11 cellular contexts compared by ENCODE assay signal in the genomic region with DNA sequence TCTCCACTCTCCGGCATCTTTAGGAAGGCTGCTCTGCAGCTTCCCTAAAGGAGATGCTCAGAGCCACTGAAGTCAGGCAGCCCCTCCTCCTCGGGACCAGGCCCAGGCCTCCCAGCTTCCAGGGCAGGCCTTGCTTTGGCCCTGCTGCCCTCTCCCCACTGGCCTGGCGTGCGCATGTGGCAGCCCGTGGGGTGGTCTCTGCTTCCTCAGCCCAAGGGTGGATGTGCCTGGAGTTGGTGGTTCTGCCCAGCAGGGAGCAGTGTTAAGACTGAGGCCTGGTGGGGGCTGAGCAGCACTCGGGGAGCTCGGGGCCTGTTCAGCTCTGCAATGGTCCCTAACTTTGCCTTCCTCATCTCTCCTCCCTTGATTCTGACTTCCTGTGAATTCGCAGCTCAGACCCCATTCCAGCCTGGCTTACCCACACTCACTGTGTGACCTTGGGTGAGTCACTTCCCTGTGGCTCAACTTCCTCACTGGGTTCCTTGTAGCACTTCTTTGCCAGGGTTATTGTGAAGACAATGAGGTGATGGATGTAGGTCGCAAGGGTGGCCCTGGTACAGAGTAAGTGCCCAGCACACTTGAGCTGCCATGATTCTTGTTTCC.
A peak's percentile ranks its signal among the peaks of the same experiment; 100 is the strongest.
DNase-seq lines count a peak whose midpoint lies in the region; ATAC-seq, FAIRE-seq and TF ChIP-seq lines count a peak whose summit lies in the region.
"Had no signal": no experiment of that assay in that cellular context is flagged by ENCODE, and none has a peak within 500 bp of the region (broad histone marks: within the 10 kb centered on the region; RNA-seq: fewer than 3 reads in every experiment).

No MANE protein-coding gene starts in this region.

- no peak for TF ChIP-seq CTCF in CD14-positive monocyte (IDR thresholded peaks at IDR 0.05)
- 0 out of 6 replicates have a peak, but pooled peaks of 2 of the 3 experiments have one; percentile 2 to 12 for TF ChIP-seq CTCF in GM12878 (IDR thresholded peaks at IDR 0.05 in 2 of 3, conservative IDR thresholded peaks at IDR 0.05 in 1 of 3; ENCODE audit: control insufficient read depth in 2 of 3, extremely low read depth in 1 of 3, insufficient read depth in 1 of 3, low read depth in 3 of 3, low read length in 3 of 3)
- no peak for TF ChIP-seq CTCF in left lung (IDR thresholded peaks at IDR 0.05)

- TF ChIP-seq POLR2A in GM12878 (IDR thresholded peaks at IDR 0.05; ENCODE audit: low read depth, low read length), result no peak

- WGBS in GM12878 (ENCODE audit: insufficient coverage, insufficient replicate concordance, low lambda C conversion rate, missing lambda C conversion rate), result 65% methylated on average over 9 of the region's 9 CpGs

- peak; percentile 86 for DNase-seq in CD14-positive monocyte (ENCODE audit: low spot score)
- DNase-seq in HT1080 (ENCODE audit: low read depth), result peak; percentile 85
- DNase-seq in GM12878 (ENCODE audit: low read depth, low spot score), result no peak
- no peak for DNase-seq in left lung
- no peak for DNase-seq in iPS-NIHi11 (ENCODE audit: low spot score)
- DNase-seq in NCI-H345 treated with DMSO at 0.1 percent for 48 hours (lab: John Stamatoyannopoulos, UW; ENCODE audit: unreplicated experiment), result no peak
- DNase-seq: activated CD8-positive, alpha-beta memory T cell treated with anti-CD3 and anti-CD28 coated beads for 24 hours; NCI-H187 had no signal

- CTCF ChIA-PET in GM12878 (lab: Yijun Ruan, JAX), result interaction anchor here (0.8 to 3.3 kb wide), 7 partner anchors 21 to 195 kb away, joined by 3 to 14 read pairs (median 3); no protein-coding TSS in a partner anchor

- TF ChIP-seq EP300 in GM12878 (IDR thresholded peaks at IDR 0.05; ENCODE audit: borderline replicate concordance in 1 of 2, control insufficient read depth in 1 of 2, low read depth in 2 of 2, low read length in 2 of 2), result no peak

- FAIRE-seq in GM12878 (lab: Jason Lieb, UNC), result no peak

- intact Hi-C loops in CD14-positive monocyte (cut with micrococcal nuclease), result no loop called here
- intact Hi-C loops in GM12878 (cut with micrococcal nuclease; ENCODE audit: unreplicated experiment), result no loop called here
- intact Hi-C loops in left lung (cut with DNase I), result no loop called here

- no peak for TF ChIP-seq RAD21 in GM12878 (IDR thresholded peaks at IDR 0.05; ENCODE audit: insufficient read depth, low read depth, low read length)

- no peaks in the 10 kb centered on the region for H4K20me1 ChIP-seq in GM12878 (ENCODE audit: control insufficient read depth, insufficient read depth)

- RAD21 ChIA-PET in GM12878 (lab: Charles Lee; ENCODE audit: unreplicated experiment), result interaction anchor here (0.9 to 1.1 kb wide), 3 partner anchors 31 to 195 kb away, joined by 3 to 4 read pairs (median 4); no protein-coding TSS in a partner anchor

- H3K4me3 ChIP-seq in GM12878, result no peak overlapping the region
- no peak overlapping the region for H3K4me3 ChIP-seq in left lung
- H3K4me3 ChIP-seq: thoracic aorta had no signal

- H3K36me3 ChIP-seq in GM12878 (ENCODE audit: control insufficient read depth in 2 of 2, insufficient read depth in 2 of 2, low read length in 1 of 2) (no peaks in the 10 kb centered on the region), left lung (no peaks in the 10 kb centered on the region)

- SMC1A ChIA-PET in GM12878 (lab: Charles Lee; ENCODE audit: uncharacterized antibody, unreplicated experiment), result interaction anchor here (0.7 to 1.3 kb wide), 3 partner anchors 54 to 151 kb away, joined by 3 to 4 read pairs (median 3); no protein-coding TSS in a partner anchor

- H3K9ac ChIP-seq in GM12878 (ENCODE audit: control insufficient read depth, insufficient read depth, low read length), result no peak overlapping the region

- H3K4me3 Mint-ChIP-seq in CD14-positive monocyte, result peak overlapping the region in 1 of 2 donors; percentile 67

- H3K36me3 Mint-ChIP-seq in CD14-positive monocyte, result peaks cover 0 to 7% of the 10 kb centered on the region in 2 donors

- peaks cover 3 to 7% (median 6%) of the 10 kb centered on the region in 3 donors for H3K27me3 Mint-ChIP-seq in CD14-positive monocyte (ENCODE audit: low read depth in 3 of 3)

- no peak overlapping the region for H3K4me2 ChIP-seq in GM12878 (ENCODE audit: control insufficient read depth, insufficient read depth)

- H3K27me3 ChIP-seq in GM12878 (replicated peaks in 1 of 2; ENCODE audit: control insufficient read depth in 2 of 2, insufficient read depth in 2 of 2, low read length in 1 of 2) (no peaks in the 10 kb centered on the region), left lung (no peaks in the 10 kb centered on the region)

- in situ Hi-C loops in GM12878 (cut with MboI), result no loop called here

- POLR2A ChIA-PET in GM12878 (lab: Charles Lee), result no interaction called here

- BruUV-seq in GM12878 (replicated peaks; lab: Mats Ljungman, UMichigan), result no TSS peak

- H3K9me3 ChIP-seq in GM12878 (replicated peaks; ENCODE audit: control insufficient read depth, insufficient read depth, low read length) (no peaks in the 10 kb centered on the region), left lung (no peaks in the 10 kb centered on the region)
- H3K9me3 ChIP-seq: thoracic aorta had no signal

- peaks cover 3% of the 10 kb centered on the region; the same call in 1 of the 2 replicates for H3K4me1 ChIP-seq in GM12878 (ENCODE audit: control insufficient read depth, insufficient read depth, low read length)
- peaks cover 0 to 26% of the 10 kb centered on the region in 2 donors for H3K4me1 ChIP-seq in left lung

- ATAC-seq in GM12878 (peak; percentile 58), left lung (peak; percentile 34), HG03565 (IDR thresholded peaks at IDR 0.05; ENCODE audit: unreplicated experiment) (no peak), HG02571 (IDR thresholded peaks at IDR 0.05; ENCODE audit: unreplicated experiment) (no peak)

- peak overlapping the region; percentile 14 to 84 (median 48) for H3K27ac Mint-ChIP-seq in CD14-positive monocyte

- peaks cover 30% of the 10 kb centered on the region for H3K4me1 Mint-ChIP-seq in CD14-positive monocyte

- H3K79me2 ChIP-seq in GM12878 (ENCODE audit: control insufficient read depth, insufficient read depth, low read length), result no peaks in the 10 kb centered on the region

- peaks cover 0 to 1% (median 0%) of the 10 kb centered on the region in 7 donors for H3K9me3 Mint-ChIP-seq in CD14-positive monocyte

- no peak overlapping the region for H2AFZ ChIP-seq in GM12878 (ENCODE audit: control insufficient read depth, low read depth, low read length)

- H3K27ac ChIP-seq in GM12878 (ENCODE audit: control insufficient read depth, insufficient read depth) (no peak overlapping the region), left lung (no peak overlapping the region)
- H3K27ac ChIP-seq: thoracic aorta had no signal

TF ChIP-seq in GM12878, 131 proteins besides CTCF, POLR2A, EP300 and RAD21 (continues in another document):
- TF ChIP-seq ZNF622 (IDR thresholded peaks at IDR 0.05) (no peak), SMC3 (IDR thresholded peaks at IDR 0.05; ENCODE audit: borderline replicate concordance, low read length) (no peak), CREB1 (IDR thresholded peaks at IDR 0.05; ENCODE audit: low read depth) (no peak), TARDBP (IDR thresholded peaks at IDR 0.05; ENCODE audit: borderline replicate concordance) (no peak), KLF5 (IDR thresholded peaks at IDR 0.05; ENCODE audit: partially characterized antibody) (no peak), GATAD2B (conservative IDR thresholded peaks at IDR 0.05; ENCODE audit: low read depth) (no peak), RELA (IDR thresholded peaks at IDR 0.05; ENCODE audit: borderline replicate concordance, partially characterized antibody) (no peak), SREBF2 (IDR thresholded peaks at IDR 0.05; ENCODE audit: low read length) (no peak), SUPT20H (IDR thresholded peaks at IDR 0.05; ENCODE audit: borderline replicate concordance, control insufficient read depth, low read depth, low read length) (no peak)
- TF ChIP-seq, protein P1, sequence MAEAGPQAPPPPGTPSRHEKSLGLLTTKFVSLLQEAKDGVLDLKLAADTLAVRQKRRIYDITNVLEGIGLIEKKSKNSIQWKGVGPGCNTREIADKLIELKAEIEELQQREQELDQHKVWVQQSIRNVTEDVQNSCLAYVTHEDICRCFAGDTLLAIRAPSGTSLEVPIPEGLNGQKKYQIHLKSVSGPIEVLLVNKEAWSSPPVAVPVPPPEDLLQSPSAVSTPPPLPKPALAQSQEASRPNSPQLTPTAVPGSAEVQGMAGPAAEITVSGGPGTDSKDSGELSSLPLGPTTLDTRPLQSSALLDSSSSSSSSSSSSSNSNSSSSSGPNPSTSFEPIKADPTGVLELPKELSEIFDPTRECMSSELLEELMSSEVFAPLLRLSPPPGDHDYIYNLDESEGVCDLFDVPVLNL (IDR thresholded peaks at IDR 0.05; ENCODE audit: low read depth, low read length), result no peak
- TF ChIP-seq, protein P2, sequence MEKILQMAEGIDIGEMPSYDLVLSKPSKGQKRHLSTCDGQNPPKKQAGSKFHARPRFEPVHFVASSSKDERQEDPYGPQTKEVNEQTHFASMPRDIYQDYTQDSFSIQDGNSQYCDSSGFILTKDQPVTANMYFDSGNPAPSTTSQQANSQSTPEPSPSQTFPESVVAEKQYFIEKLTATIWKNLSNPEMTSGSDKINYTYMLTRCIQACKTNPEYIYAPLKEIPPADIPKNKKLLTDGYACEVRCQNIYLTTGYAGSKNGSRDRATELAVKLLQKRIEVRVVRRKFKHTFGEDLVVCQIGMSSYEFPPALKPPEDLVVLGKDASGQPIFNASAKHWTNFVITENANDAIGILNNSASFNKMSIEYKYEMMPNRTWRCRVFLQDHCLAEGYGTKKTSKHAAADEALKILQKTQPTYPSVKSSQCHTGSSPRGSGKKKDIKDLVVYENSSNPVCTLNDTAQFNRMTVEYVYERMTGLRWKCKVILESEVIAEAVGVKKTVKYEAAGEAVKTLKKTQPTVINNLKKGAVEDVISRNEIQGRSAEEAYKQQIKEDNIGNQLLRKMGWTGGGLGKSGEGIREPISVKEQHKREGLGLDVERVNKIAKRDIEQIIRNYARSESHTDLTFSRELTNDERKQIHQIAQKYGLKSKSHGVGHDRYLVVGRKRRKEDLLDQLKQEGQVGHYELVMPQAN (conservative IDR thresholded peaks at IDR 0.05), result no peak
- TF ChIP-seq, protein P3, sequence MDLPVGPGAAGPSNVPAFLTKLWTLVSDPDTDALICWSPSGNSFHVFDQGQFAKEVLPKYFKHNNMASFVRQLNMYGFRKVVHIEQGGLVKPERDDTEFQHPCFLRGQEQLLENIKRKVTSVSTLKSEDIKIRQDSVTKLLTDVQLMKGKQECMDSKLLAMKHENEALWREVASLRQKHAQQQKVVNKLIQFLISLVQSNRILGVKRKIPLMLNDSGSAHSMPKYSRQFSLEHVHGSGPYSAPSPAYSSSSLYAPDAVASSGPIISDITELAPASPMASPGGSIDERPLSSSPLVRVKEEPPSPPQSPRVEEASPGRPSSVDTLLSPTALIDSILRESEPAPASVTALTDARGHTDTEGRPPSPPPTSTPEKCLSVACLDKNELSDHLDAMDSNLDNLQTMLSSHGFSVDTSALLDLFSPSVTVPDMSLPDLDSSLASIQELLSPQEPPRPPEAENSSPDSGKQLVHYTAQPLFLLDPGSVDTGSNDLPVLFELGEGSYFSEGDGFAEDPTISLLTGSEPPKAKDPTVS (IDR thresholded peaks at IDR 0.05; ENCODE audit: low read depth, low read length), result no peak

Comparison
In these comparisons a context has a peak if more than half of its experiments do, and no peak if none do; other contexts are left out.
1. DNase-seq: peak in CD14-positive monocyte (single experiment) and HT1080 (single experiment); none in GM12878 (single experiment), left lung (0 of 2), iPS-NIHi11 (single experiment) and NCI-H345 treated with DMSO at 0.1 percent for 48 hours (single experiment).
2. CTCF ChIP-seq: peak in GM12878 (2 of 3); none in CD14-positive monocyte (single experiment) and left lung (0 of 2).
3. ATAC-seq: peak in GM12878 (single experiment) and left lung (single experiment); none in HG03565 (single experiment) and HG02571 (single experiment).